16 cellular contexts compared by ENCODE assay signal in the genomic region with DNA sequence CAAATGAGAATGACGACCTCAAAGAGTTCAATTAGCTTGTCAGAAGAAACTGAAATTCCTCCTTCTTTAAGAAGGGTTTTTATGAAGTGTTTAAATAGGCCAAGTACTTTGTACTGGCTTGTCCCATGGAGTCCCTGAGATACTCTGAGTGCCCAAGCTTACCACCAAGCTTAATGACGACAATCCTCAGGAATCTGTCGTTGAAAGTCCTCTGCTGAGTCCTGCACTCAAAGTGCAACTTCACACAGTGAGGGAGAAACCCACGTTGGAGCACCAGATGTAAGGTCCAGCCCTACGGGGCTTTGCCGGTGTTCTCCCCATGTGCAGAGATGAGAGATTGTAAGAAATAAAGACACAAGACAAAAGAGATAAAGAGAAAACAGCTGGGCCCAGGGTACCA. TPM values are rescaled to one million over a fixed set of nuclear protein-coding genes. Genes with fewer than 3 reads are reported as not detected.
"Had no signal": no experiment of that assay in that cellular context is flagged by ENCODE, and none has a peak within 500 bp of the region (broad histone marks: within the 10 kb centered on the region; RNA-seq: fewer than 3 reads in every experiment).

No MANE protein-coding gene starts in this region.

- H3K9me3 ChIP-seq: mucosa of descending colon, ovary, spleen, tibial nerve had no signal

- DNase-seq: hippocampal formation; left cardiac atrium; midbrain; naive thymus-derived CD4-positive, alpha-beta T cell; ovary; right cardiac atrium; spleen; stimulated activated CD4-positive, alpha-beta T cell treated with anti-CD3 and anti-CD28 coated beads, Interleukin-4, amount 100 ng/mL, for 24 hours; stimulated activated naive CD4-positive, alpha-beta T cell had no signal

- H3K27me3 ChIP-seq: ovary, spleen, tibial nerve had no signal

- H3K4me1 ChIP-seq: spleen had no signal

- H3K36me3 ChIP-seq: ovary, spleen, tibial nerve had no signal

- H3K27ac ChIP-seq: ovary, skin epidermis, spleen, tibial nerve had no signal

- H3K4me3 ChIP-seq: mucosa of descending colon, ovary, skin epidermis, spleen, tibial nerve had no signal

- ATAC-seq: left cardiac atrium; left lobe of liver; mucosa of descending colon; naive thymus-derived CD4-positive, alpha-beta T cell; right cardiac atrium; sciatic nerve; stimulated activated effector memory CD8-positive, alpha-beta T cell treated with anti-CD3 and anti-CD28 coated beads, Interleukin-12 subunit alpha, Interleukin-12 subunit beta, amount 100 ng/mL, for 72 hours had no signal

RNA-seq across cellular contexts. Expression of a gene that starts 42.8 kb away (rescaled TPM):
- total RNA-seq: natural killer cell treated with Interleukin-12 subunit alpha and Interleukin-12 subunit beta and Interleukin-15 and Interleukin-18, amount 100 ng/mL, for 72 hours had no signal
- polyA plus RNA-seq: naive thymus-derived CD4-positive, alpha-beta T cell had no signal
